ENCODE assay signal across 20 cellular contexts in the genomic region with DNA sequence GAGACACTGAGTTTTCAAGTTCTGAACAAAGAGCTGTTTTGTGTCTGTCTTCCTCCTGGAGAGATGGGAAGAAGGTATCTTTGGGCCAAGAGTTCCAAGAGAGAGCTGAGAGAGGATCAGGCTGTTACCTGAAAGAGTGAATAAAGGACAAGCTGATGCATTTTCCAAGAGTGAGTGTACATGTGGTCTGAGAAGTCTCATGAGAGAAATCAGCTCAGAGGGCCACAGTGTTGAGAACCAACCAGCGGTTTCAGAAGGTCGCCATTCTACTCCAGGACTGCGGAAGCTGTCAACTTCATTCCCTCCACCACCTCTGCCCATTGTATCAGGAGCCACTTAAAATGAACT. TPM values are rescaled to one million over a fixed set of nuclear protein-coding genes. Genes with fewer than 3 reads are reported as not detected.
DNase-seq lines count a peak whose midpoint lies in the region; FAIRE-seq and TF ChIP-seq lines count a peak whose summit lies in the region.
"Had no signal": no experiment of that assay in that cellular context is flagged by ENCODE, and none has a peak within 500 bp of the region (broad histone marks: within the 10 kb centered on the region; RNA-seq: fewer than 3 reads in every experiment).

No MANE protein-coding gene starts in this region.

- H3K9me3 ChIP-seq in kidney (ENCODE audit: control insufficient read depth in 1 of 2, low read length in 2 of 2): no peaks in the 10 kb centered on the region
- H3K9me3 ChIP-seq in trophoblast cell (ENCODE audit: insufficient read depth, low read depth, low read length): no peaks in the 10 kb centered on the region
- H3K9me3 ChIP-seq: Peyer's patch had no signal

- H4K91ac ChIP-seq in trophoblast cell (ENCODE audit: low read depth, low read length): no peak overlapping the region

- peak overlapping the region; percentile 94 for H3K27ac Mint-ChIP-seq in Calu3 (ENCODE audit: unreplicated experiment)
- H3K27ac Mint-ChIP-seq: CD8-positive, alpha-beta memory T cell had no signal

- FAIRE-seq in RCC 7860 (lab: Jason Lieb, UNC): no peak
- FAIRE-seq in kidney (lab: Jason Lieb, UNC): no peak
- FAIRE-seq: A204.1, GM18507, HTR-8/SVneo had no signal

- peaks cover 74% of the 10 kb centered on the region for H3K4me1 Mint-ChIP-seq in Calu3 (ENCODE audit: low read depth, unreplicated experiment)
- H3K4me1 Mint-ChIP-seq: CD8-positive, alpha-beta memory T cell had no signal

- no peaks in the 10 kb centered on the region for H3K79me1 ChIP-seq in trophoblast cell (ENCODE audit: low read length)

- BruUV-seq in Calu3 (replicated peaks; lab: Mats Ljungman, UMichigan): no TSS peak

- intact Hi-C loops in Calu3 (cut with micrococcal nuclease; ENCODE audit: unreplicated experiment): loop anchor here (1.0 kb wide), 2 partner anchors 43 to 85 kb away; no protein-coding TSS in a partner anchor
- intact Hi-C loops in kidney (cut with DNase I): no loop called here

- no peak overlapping the region for H3K18ac ChIP-seq in trophoblast cell (ENCODE audit: low read length)

- H2BK120ac ChIP-seq in trophoblast cell (ENCODE audit: insufficient read depth, low read length, poor library complexity): no peak overlapping the region

- no peaks in the 10 kb centered on the region for H3K36me3 ChIP-seq in kidney (ENCODE audit: control insufficient read depth in 1 of 2, insufficient read depth in 2 of 2, low read length in 2 of 2)
- H3K36me3 ChIP-seq in trophoblast cell (ENCODE audit: control insufficient read depth in 1 of 2, insufficient read depth in 2 of 2, low read length in 2 of 2): no peaks in the 10 kb centered on the region
- H3K36me3 ChIP-seq: Peyer's patch had no signal

- no peaks in the 10 kb centered on the region for H3K79me2 ChIP-seq in trophoblast cell (ENCODE audit: control insufficient read depth, insufficient read depth, low read length, poor library complexity)

- no peak for TF ChIP-seq CTCF in Calu3 (IDR thresholded peaks at IDR 0.05; ENCODE audit: unreplicated experiment)
- TF ChIP-seq CTCF in epithelial cell of proximal tubule (conservative IDR thresholded peaks at IDR 0.05; ENCODE audit: low read depth, low read length): no peak
- no peak for TF ChIP-seq CTCF in kidney (IDR thresholded peaks at IDR 0.05; ENCODE audit: borderline replicate concordance, extremely low read depth, insufficient read depth)

- H3K27me3 ChIP-seq in trophoblast cell (ENCODE audit: insufficient read depth, low read length): no peaks in the 10 kb centered on the region
- H3K27me3 ChIP-seq: Peyer's patch had no signal

- WGBS in trophoblast cell (ENCODE audit: extremely low coverage, insufficient coverage, insufficient read length): no CpG with 5 or more reads among the region's 3 CpGs

- peaks cover 8% of the 10 kb centered on the region for H3K9me3 Mint-ChIP-seq in Calu3 (ENCODE audit: low read depth, unreplicated experiment)

- CTCF ChIA-PET in Calu3 (lab: Charles Lee): interaction anchor here (0.7 to 6.3 kb wide), 12 partner anchors 9 to 1128 kb away, joined by 3 to 59 read pairs (median 4); a partner anchor contains a TSS

- DNase-seq in Calu3 (peak; percentile 66), RCC 7860 (ENCODE audit: low spot score) (peak; percentile 75), epithelial cell of proximal tubule (ENCODE audit: low read depth) (no peak), kidney (no peak), germinal center (ENCODE audit: low spot score) (no peak), iPS-NIHi11 (ENCODE audit: low spot score) (no peak), trophoblast cell (no peak)
- DNase-seq: CD8-positive, alpha-beta memory T cell; GDM1; H7; KG1; NCI-H1105 treated with DMSO at 0.1 percent for 48 hours; NCI-H2029 treated with DMSO at 0.1 percent for 48 hours; NCI-H226; NCI-H524; Peyer's patch had no signal

- H3K4me1 ChIP-seq in kidney (ENCODE audit: control insufficient read depth in 1 of 2, insufficient read depth in 1 of 2, low read depth in 1 of 2, low read length in 2 of 2) (peaks cover 4 to 32% of the 10 kb centered on the region in 2 donors), trophoblast cell (ENCODE audit: control insufficient read depth in 1 of 2, insufficient read depth in 2 of 2, low read length in 2 of 2) (peaks cover 2 to 5% of the 10 kb centered on the region in 2 experiments)
- H3K4me1 ChIP-seq: Peyer's patch had no signal

- H3K27ac ChIP-seq in kidney (ENCODE audit: low read depth in 2 of 2, low read length in 2 of 2) (peak overlapping the region; percentile 88 to 93), trophoblast cell (ENCODE audit: low read depth, low read length) (no peak overlapping the region)
- H3K27ac ChIP-seq: C4-2B, Peyer's patch had no signal

- H3K4ac ChIP-seq in trophoblast cell (ENCODE audit: low read depth, low read length): no peak overlapping the region

- H3K36me3 Mint-ChIP-seq in Calu3 (ENCODE audit: insufficient read depth, unreplicated experiment): peaks cover 13% of the 10 kb centered on the region
- H3K36me3 Mint-ChIP-seq: CD8-positive, alpha-beta memory T cell had no signal

- no peak overlapping the region for H2AFZ ChIP-seq in trophoblast cell (ENCODE audit: insufficient read depth, low read length, poor library complexity)

- no peak overlapping the region for H4K12ac ChIP-seq in trophoblast cell (ENCODE audit: low read depth, low read length)

- H3K4me3 ChIP-seq in epithelial cell of proximal tubule (ENCODE audit: low read depth, low read length): peak overlapping the region; percentile 43
- H3K4me3 ChIP-seq in kidney (ENCODE audit: low read length in 2 of 2): peak overlapping the region; percentile 21 to 29
- H3K4me3 ChIP-seq in trophoblast cell (ENCODE audit: low read depth, low read length): no peak overlapping the region
- H3K4me3 ChIP-seq: Peyer's patch had no signal

- H4K8ac ChIP-seq in trophoblast cell (ENCODE audit: low read depth, low read length): no peak overlapping the region

- H3K23ac ChIP-seq in trophoblast cell (ENCODE audit: low read length): no peak overlapping the region

- peak overlapping the region in 1 of 2 donors; percentile 36 for H3K9ac ChIP-seq in kidney (ENCODE audit: low read length in 2 of 2)
- no peak overlapping the region for H3K9ac ChIP-seq in trophoblast cell (ENCODE audit: low read length)

- H2BK5ac ChIP-seq in trophoblast cell (ENCODE audit: low read depth, low read length, poor library complexity): no peak overlapping the region

- H3K27me3 Mint-ChIP-seq in Calu3 (ENCODE audit: unreplicated experiment): no peaks in the 10 kb centered on the region

- H2BK12ac ChIP-seq in trophoblast cell (ENCODE audit: low read length): no peak overlapping the region

- H2AK5ac ChIP-seq in trophoblast cell (ENCODE audit: low read length): no peak overlapping the region

- H3K4me2 ChIP-seq in trophoblast cell (ENCODE audit: low read length): no peak overlapping the region

- H3K14ac ChIP-seq in trophoblast cell (ENCODE audit: low read length): no peak overlapping the region

- peak overlapping the region; percentile 45 for H3K4me3 Mint-ChIP-seq in Calu3 (ENCODE audit: low read depth, unreplicated experiment)
- H3K4me3 Mint-ChIP-seq: CD8-positive, alpha-beta memory T cell had no signal

RNA-seq across cellular contexts. Expression of a gene that starts 42.7 kb away (rescaled TPM):
- total RNA-seq in Calu3 (2022) (45.6 and 64.8 TPM in 2 replicates), epithelial cell of proximal tubule (13.2 and 25.9 TPM in 2 replicates), kidney (71.9 TPM)
- polyA plus RNA-seq in kidney (ENCODE audit: insufficient read depth, low read depth, low replicate concordance): 16.6 TPM
- polyA plus RNA-seq in trophoblast cell (2013): 12.6 and 13.0 TPM in 2 replicates

Comparison
In these comparisons a context has a peak if more than half of its experiments do, and no peak if none do; other contexts are left out.
1. DNase-seq: peak in Calu3 (single experiment) and RCC 7860 (single experiment); none in epithelial cell of proximal tubule (single experiment), kidney (single experiment), germinal center (single experiment), iPS-NIHi11 (single experiment) and trophoblast cell (0 of 2).